20 cellular contexts compared by ENCODE assay signal in the genomic region with DNA sequence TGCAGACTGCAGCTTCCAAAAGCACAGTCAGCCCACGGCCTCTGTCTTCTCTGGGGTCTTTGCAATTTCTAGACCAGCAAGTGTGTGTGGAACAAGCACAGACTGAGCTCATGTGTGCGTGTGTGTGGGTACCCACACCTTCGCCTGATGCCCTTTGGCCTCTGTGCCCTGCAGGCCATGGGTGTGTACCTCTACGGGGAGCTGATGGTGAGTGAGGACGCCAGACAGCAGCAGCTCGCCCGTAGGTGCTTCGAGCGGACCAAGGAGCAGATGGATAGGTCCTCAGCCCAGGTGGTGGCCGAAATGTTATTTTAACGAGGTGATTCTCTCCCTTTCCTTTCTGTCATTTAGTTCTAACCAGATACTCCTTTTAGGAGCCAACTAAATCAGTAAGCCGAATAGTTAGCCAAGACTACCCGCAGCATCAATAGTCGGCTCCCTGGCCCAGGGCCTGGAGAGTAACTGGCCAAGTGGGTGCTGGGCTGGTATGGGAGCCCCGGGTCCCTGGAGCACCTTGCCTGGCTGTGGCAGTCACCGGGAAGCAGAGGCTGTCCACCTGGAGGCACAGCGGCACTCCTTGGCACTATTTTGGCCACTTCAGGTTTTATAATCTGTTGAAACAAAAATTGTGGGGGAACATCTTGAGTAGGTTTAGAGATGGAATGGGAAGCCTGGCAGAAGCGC.
DNase-seq lines count a peak whose midpoint lies in the region; TF ChIP-seq lines count a peak whose summit lies in the region.
"Had no signal": no experiment of that assay in that cellular context is flagged by ENCODE, and none has a peak within 500 bp of the region (broad histone marks: within the 10 kb centered on the region; RNA-seq: fewer than 3 reads in every experiment).

No MANE protein-coding gene starts in this region.

- H3K4me2 ChIP-seq in parathyroid adenoma (ENCODE audit: low read length), result peak overlapping the region; percentile 50
- H3K4me2 ChIP-seq: BLaER1 had no signal

- BruUV-seq in MCF 10A (replicated peaks; lab: Mats Ljungman, UMichigan), result no TSS peak

- H3K27me3 Mint-ChIP-seq in endothelial cell (ENCODE audit: unreplicated experiment) (peaks cover 4% of the 10 kb centered on the region), MCF 10A (ENCODE audit: insufficient read depth, unreplicated experiment) (no peaks in the 10 kb centered on the region), HFFc6 (ENCODE audit: insufficient read depth) (no peaks in the 10 kb centered on the region; the same call in none of the 2 replicates)

- H3K36me3 ChIP-seq in ascending aorta (peaks cover 50 to 70% of the 10 kb centered on the region in 2 donors), parathyroid adenoma (ENCODE audit: control insufficient read depth, insufficient read depth, low read length) (no peaks in the 10 kb centered on the region), tibial artery (peaks cover 38 to 72% (median 70%) of the 10 kb centered on the region in 3 donors)

- H3K36me3 Mint-ChIP-seq in endothelial cell (ENCODE audit: low read depth, unreplicated experiment), result peaks cover 28% of the 10 kb centered on the region
- peaks cover 100% of the 10 kb centered on the region for H3K36me3 Mint-ChIP-seq in MCF 10A (ENCODE audit: insufficient read depth, unreplicated experiment)
- peaks cover 49% of the 10 kb centered on the region for H3K36me3 Mint-ChIP-seq in HFFc6 (ENCODE audit: low read depth)

- no peak overlapping the region for H3K27ac Mint-ChIP-seq in endothelial cell (ENCODE audit: unreplicated experiment)
- no peak overlapping the region for H3K27ac Mint-ChIP-seq in MCF 10A (ENCODE audit: low read depth, unreplicated experiment)
- H3K27ac Mint-ChIP-seq in HFFc6, result no peak overlapping the region
- H3K27ac Mint-ChIP-seq: activated CD8-positive, alpha-beta T cell treated with anti-CD3 and anti-CD28 coated beads, Interleukin-2, amount 10 ng/mL, durations not matched to agents 7 days and 5 days; activated T-cell treated with anti-CD3 and anti-CD28 coated beads, Interleukin-2, amount 50 U/mL, for 72 hours had no signal

- POLR2A ChIA-PET in MCF 10A (lab: Yijun Ruan, JAX), result no interaction called here

- peaks cover 29 to 77% of the 10 kb centered on the region in 2 donors for H3K4me1 ChIP-seq in ascending aorta
- H3K4me1 ChIP-seq in parathyroid adenoma, result peaks cover 8% of the 10 kb centered on the region
- peaks cover 0 to 100% (median 62%) of the 10 kb centered on the region in 4 donors for H3K4me1 ChIP-seq in tibial artery
- H3K4me1 ChIP-seq: foreskin keratinocyte had no signal

- no peak overlapping the region for H2AFZ ChIP-seq in parathyroid adenoma

- H3K9me3 ChIP-seq in ascending aorta (no peaks in the 10 kb centered on the region), parathyroid adenoma (ENCODE audit: control insufficient read depth, low read length) (no peaks in the 10 kb centered on the region), tibial artery (no peaks in the 10 kb centered on the region)
- H3K9me3 ChIP-seq: BLaER1 had no signal

- no peak overlapping the region for H3K9ac ChIP-seq in parathyroid adenoma
- H3K9ac ChIP-seq: BLaER1 had no signal

- H3K9me3 Mint-ChIP-seq in endothelial cell (ENCODE audit: unreplicated experiment), result no peaks in the 10 kb centered on the region
- H3K9me3 Mint-ChIP-seq in MCF 10A (ENCODE audit: unreplicated experiment), result no peaks in the 10 kb centered on the region
- H3K9me3 Mint-ChIP-seq in HFFc6, result no peaks in the 10 kb centered on the region
- H3K9me3 Mint-ChIP-seq: activated T-cell treated with anti-CD3 and anti-CD28 coated beads, Interleukin-2, amount 50 U/mL, for 72 hours had no signal

- H3K4me3 ChIP-seq in ascending aorta, result peak overlapping the region in 1 of 2 donors; percentile 17
- H3K4me3 ChIP-seq in parathyroid adenoma (ENCODE audit: low read depth, low read length), result peak overlapping the region; percentile 44
- H3K4me3 ChIP-seq in tibial artery, result no peak overlapping the region
- H3K4me3 ChIP-seq: BLaER1, cardiac muscle cell, SK-N-MC had no signal

- CTCF ChIA-PET in MCF 10A (lab: Yijun Ruan, JAX), result interaction anchor here (1.0 kb wide), 1 partner anchor 49 kb away, joined by 3 read pairs; no protein-coding TSS in a partner anchor

- H3K4me1 Mint-ChIP-seq in endothelial cell (ENCODE audit: unreplicated experiment) (no peaks in the 10 kb centered on the region), MCF 10A (ENCODE audit: insufficient read depth, unreplicated experiment) (no peaks in the 10 kb centered on the region), HFFc6 (ENCODE audit: low read depth) (no peaks in the 10 kb centered on the region; the same call in 1 of the 2 replicates)

- H3K27ac ChIP-seq in ascending aorta, result peak overlapping the region; percentile 84 to 95
- H3K27ac ChIP-seq in parathyroid adenoma, result no peak overlapping the region
- peak overlapping the region; percentile 79 to 93 for H3K27ac ChIP-seq in tibial artery
- H3K27ac ChIP-seq: BLaER1, foreskin keratinocyte, SK-N-MC had no signal

- DNase-seq in ascending aorta (ENCODE audit: low spot score in 2 of 2) (no peak), endothelial cell (ENCODE audit: low spot score) (no peak), tibial artery (peak; percentile 18 to 69), MCF 10A (ENCODE audit: unreplicated experiment) (no peak), HFFc6 (no peak)
- no peak for DNase-seq in NK-92 treated with Interleukin-12 subunit alpha and Interleukin-12 subunit beta, amount 100 ng/mL, for 24 hours (lab: John Stamatoyannopoulos, UW)
- DNase-seq: activated CD4-positive, CD25-positive, alpha-beta regulatory T cell; activated CD8-positive, alpha-beta T cell treated with anti-CD3 and anti-CD28 coated beads, Interleukin-2, amount 10 ng/mL, durations not matched to agents 7 days and 5 days; activated T-cell treated with anti-CD3 and anti-CD28 coated beads, Interleukin-2, amount 50 U/mL, for 72 hours; foreskin keratinocyte; KG1; NCI-H1048; NCI-H526 treated with DMSO at 0.1 percent for 48 hours; OCI-M1; stimulated activated CD4-positive, alpha-beta T cell treated with anti-CD3 and anti-CD28 coated beads, Interleukin-4, amount 100 ng/mL, for 4 hours; stimulated activated CD8-positive, alpha-beta memory T cell treated with anti-CD3 and anti-CD28 coated beads, Interleukin-4, amount 100 ng/mL, for 48 hours had no signal

- H3K4me3 Mint-ChIP-seq in endothelial cell (ENCODE audit: unreplicated experiment), result peak overlapping the region; percentile 49
- H3K4me3 Mint-ChIP-seq in MCF 10A (ENCODE audit: unreplicated experiment), result no peak overlapping the region
- H3K4me3 Mint-ChIP-seq in HFFc6, result no peak overlapping the region
- H3K4me3 Mint-ChIP-seq: activated CD8-positive, alpha-beta T cell treated with anti-CD3 and anti-CD28 coated beads, Interleukin-2, amount 10 ng/mL, durations not matched to agents 7 days and 5 days; activated T-cell treated with anti-CD3 and anti-CD28 coated beads, Interleukin-2, amount 50 U/mL, for 72 hours had no signal

- peaks cover 23% of the 10 kb centered on the region for H3K79me2 ChIP-seq in parathyroid adenoma

- TF ChIP-seq CTCF in ascending aorta (IDR thresholded peaks at IDR 0.05) (no peak), endothelial cell (IDR thresholded peaks at IDR 0.05; ENCODE audit: unreplicated experiment) (no peak), parathyroid adenoma (IDR thresholded peaks at IDR 0.05) (no peak), tibial artery (IDR thresholded peaks at IDR 0.05) (no peak), MCF 10A (IDR thresholded peaks at IDR 0.05; ENCODE audit: unreplicated experiment) (no peak), HFFc6 (IDR thresholded peaks at IDR 0.05) (no peak)

- no peaks in the 10 kb centered on the region for H3K27me3 ChIP-seq in ascending aorta
- no peaks in the 10 kb centered on the region for H3K27me3 ChIP-seq in parathyroid adenoma (ENCODE audit: control insufficient read depth, insufficient read depth, low read length)
- no peaks in the 10 kb centered on the region for H3K27me3 ChIP-seq in tibial artery
- H3K27me3 ChIP-seq: BLaER1, cardiac muscle cell, foreskin keratinocyte had no signal

- intact Hi-C loops in ascending aorta (cut with DNase I) (loop anchor here (2.0 to 5.0 kb wide), 3 partner anchors 34 to 75 kb away; no protein-coding TSS in a partner anchor), tibial artery (cut with DNase I; ENCODE audit: low total_unique reads) (no loop called here), MCF 10A (cut with micrococcal nuclease) (no loop called here)

Comparison
In these comparisons a context has a peak if more than half of its experiments do, and no peak if none do; other contexts are left out.
1. DNase-seq: peak in tibial artery (2 of 2); none in ascending aorta (0 of 2), endothelial cell (single experiment), MCF 10A (single experiment), NK-92 treated with Interleukin-12 subunit alpha and Interleukin-12 subunit beta, amount 100 ng/mL, for 24 hours (single experiment) and HFFc6 (single experiment).